15 cellular contexts compared by ENCODE assay signal in the genomic region with DNA sequence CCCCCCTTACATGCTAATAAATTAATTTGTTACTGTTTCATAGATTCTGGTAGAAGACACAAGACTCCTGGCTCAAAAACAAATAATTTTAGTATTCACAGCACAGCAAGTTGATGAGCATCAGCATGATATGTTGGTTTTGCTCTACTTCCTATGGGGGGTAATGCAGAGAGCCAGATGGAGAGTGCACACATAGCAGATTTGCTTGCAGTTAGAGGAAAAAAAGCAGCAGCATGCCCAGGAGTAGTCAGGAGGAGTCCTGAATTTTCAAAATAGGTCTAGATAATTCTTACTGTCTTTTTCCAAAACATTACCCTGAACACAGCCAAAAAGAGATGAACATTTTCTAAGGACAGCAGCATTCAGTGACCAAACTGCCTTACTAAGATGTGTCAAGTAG.
A peak's percentile ranks its signal among the peaks of the same experiment; 100 is the strongest.
DNase-seq lines count a peak whose midpoint lies in the region; ATAC-seq and TF ChIP-seq lines count a peak whose summit lies in the region.
"Had no signal": no experiment of that assay in that cellular context is flagged by ENCODE, and none has a peak within 500 bp of the region (broad histone marks: within the 10 kb centered on the region; RNA-seq: fewer than 3 reads in every experiment).

No MANE protein-coding gene starts in this region.

- no peak overlapping the region for H3K4me2 ChIP-seq in neural cell (ENCODE audit: low read length)

- no peak overlapping the region for H3K9ac ChIP-seq in neural cell (ENCODE audit: low read length)

- no peaks in the 10 kb centered on the region for H3K27me3 ChIP-seq in neural cell (ENCODE audit: insufficient read depth, low read depth, low read length)

- H3K4me3 ChIP-seq in neural cell (ENCODE audit: low read length), result no peak overlapping the region

- H3K36me3 ChIP-seq in neural cell (ENCODE audit: insufficient read depth, low read length), result no peaks in the 10 kb centered on the region

- peak overlapping the region; percentile 17 for H3K27ac ChIP-seq in neural cell (ENCODE audit: low read length)
- H3K27ac ChIP-seq: 22Rv1 had no signal

- H3K9me2 ChIP-seq in neural cell (ENCODE audit: insufficient read depth, low read length), result no peaks in the 10 kb centered on the region

- H3K4me3 Mint-ChIP-seq in glutamatergic neuron (ENCODE audit: unreplicated experiment), result peak overlapping the region; percentile 5
- H3K4me3 Mint-ChIP-seq: CD8-positive, alpha-beta memory T cell; H9 had no signal

- H3K27me3 Mint-ChIP-seq in glutamatergic neuron (ENCODE audit: unreplicated experiment), result no peaks in the 10 kb centered on the region

- no peak for TF ChIP-seq CTCF in glutamatergic neuron (IDR thresholded peaks at IDR 0.05; ENCODE audit: partially characterized antibody, unreplicated experiment)
- no peak for TF ChIP-seq CTCF in neural cell (IDR thresholded peaks at IDR 0.05; ENCODE audit: poor library complexity, severe bottlenecking)

- H3K4me1 Mint-ChIP-seq in glutamatergic neuron (ENCODE audit: low read depth, unreplicated experiment), result peaks cover 18% of the 10 kb centered on the region
- H3K4me1 Mint-ChIP-seq: CD14-positive monocyte; CD8-positive, alpha-beta memory T cell had no signal

- no peaks in the 10 kb centered on the region for H3K36me3 Mint-ChIP-seq in glutamatergic neuron (ENCODE audit: unreplicated experiment)
- H3K36me3 Mint-ChIP-seq: CD14-positive monocyte; CD8-positive, alpha-beta memory T cell had no signal

- peak; percentile 13 for DNase-seq in NCI-H1694 (lab: John Stamatoyannopoulos, UW)
- DNase-seq in NCI-H1694 treated with DMSO at 0.1 percent for 48 hours (lab: John Stamatoyannopoulos, UW), result no peak
- no peak for DNase-seq in glutamatergic neuron
- no peak for DNase-seq in NCI-H748 treated with DMSO at 0.1 percent for 48 hours (lab: John Stamatoyannopoulos, UW)
- DNase-seq in activated CD8-positive, alpha-beta memory T cell treated with anti-CD3 and anti-CD28 coated beads, Interleukin-2, amount 50 U/mL, for 48 hours, result no peak
- DNase-seq in COLO668 (lab: John Stamatoyannopoulos, UW; ENCODE audit: unreplicated experiment), result no peak
- DNase-seq: CD8-positive, alpha-beta memory T cell; DMS53; GOT3; H9 had no signal

- ATAC-seq in HG02571 (IDR thresholded peaks at IDR 0.05; ENCODE audit: unreplicated experiment), result no peak
- ATAC-seq: HepG2 had no signal

- no peaks in the 10 kb centered on the region for H3K9me3 ChIP-seq in neural cell (ENCODE audit: low read length)

- H3K79me2 ChIP-seq in neural cell (replicated peaks; ENCODE audit: insufficient read depth, low read length), result no peaks in the 10 kb centered on the region

- no peak for TF ChIP-seq RAD21 in neural cell (conservative IDR thresholded peaks at IDR 0.05)

- no peaks in the 10 kb centered on the region for H3K9me3 Mint-ChIP-seq in glutamatergic neuron (ENCODE audit: unreplicated experiment)
- H3K9me3 Mint-ChIP-seq: CD14-positive monocyte; CD8-positive, alpha-beta memory T cell; H9 had no signal

- H3F3A ChIP-seq in neural cell (ENCODE audit: insufficient read depth, low read length, poor library complexity, severe bottlenecking), result peaks cover 4% of the 10 kb centered on the region

- H2AFZ ChIP-seq in neural cell (ENCODE audit: low read depth, low read length), result no peak overlapping the region

- no peak for TF ChIP-seq EP300 in neural cell (conservative IDR thresholded peaks at IDR 0.05; ENCODE audit: poor library complexity, severe bottlenecking)

- H3K27ac Mint-ChIP-seq in glutamatergic neuron (ENCODE audit: unreplicated experiment), result peak overlapping the region; percentile 52
- H3K27ac Mint-ChIP-seq: CD14-positive monocyte, H9 had no signal

- no peaks in the 10 kb centered on the region for H4K20me1 ChIP-seq in neural cell (ENCODE audit: insufficient read depth)

TF ChIP-seq in neural cell, 6 proteins besides CTCF, POLR2A, EP300 and RAD21:
- TF ChIP-seq POLR2AphosphoS5 (IDR thresholded peaks at IDR 0.05), result no peak
- no peak for TF ChIP-seq EZH2 (IDR thresholded peaks at IDR 0.05; ENCODE audit: borderline replicate concordance, insufficient read depth, low read length, poor library complexity, severe bottlenecking)
- no peak for TF ChIP-seq MXI1 (conservative IDR thresholded peaks at IDR 0.05; ENCODE audit: poor library complexity, severe bottlenecking)
- no peak for TF ChIP-seq SMC3 (conservative IDR thresholded peaks at IDR 0.05; ENCODE audit: poor library complexity)
